20 cellular contexts compared by ENCODE assay signal in the genomic region with DNA sequence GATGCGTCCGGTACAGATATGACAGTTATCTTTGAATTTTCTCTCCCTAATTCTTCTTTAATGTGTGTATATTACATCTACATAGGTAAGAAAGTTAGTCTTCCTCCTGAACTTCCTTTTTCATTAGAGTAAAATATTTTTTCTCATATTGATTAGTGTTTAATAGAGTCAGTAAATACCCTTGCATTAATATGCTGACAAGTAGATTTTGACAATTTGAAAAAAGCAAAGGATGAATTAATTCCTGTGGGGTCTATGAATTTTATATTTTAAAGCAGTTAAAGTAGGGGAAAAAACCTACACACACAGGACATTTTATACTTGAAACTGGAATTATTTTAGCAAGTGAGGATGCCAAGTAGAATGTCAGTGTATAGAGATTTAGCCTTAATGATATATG. TPM values are rescaled to one million over a fixed set of nuclear protein-coding genes. Genes with fewer than 3 reads are reported as not detected.
DNase-seq lines count a peak whose midpoint lies in the region; ATAC-seq and TF ChIP-seq lines count a peak whose summit lies in the region.
"Had no signal": no experiment of that assay in that cellular context is flagged by ENCODE, and none has a peak within 500 bp of the region (broad histone marks: within the 10 kb centered on the region; RNA-seq: fewer than 3 reads in every experiment).

No MANE protein-coding gene starts in this region.

- H3K4ac ChIP-seq in mesendoderm (ENCODE audit: low read depth, low read length): no peak overlapping the region

- no peaks in the 10 kb centered on the region for H3K4me1 ChIP-seq in GM23338 (ENCODE audit: insufficient read depth)
- H3K4me1 ChIP-seq in mesendoderm (ENCODE audit: control insufficient read depth, low read depth, low read length): no peaks in the 10 kb centered on the region

- no peaks in the 10 kb centered on the region for H3K79me2 ChIP-seq in GM23338 (replicated peaks; ENCODE audit: insufficient read depth)
- H3K79me2 ChIP-seq in mesendoderm (ENCODE audit: control insufficient read depth, insufficient read depth, low read length): no peaks in the 10 kb centered on the region

- H3K18ac ChIP-seq in mesendoderm (ENCODE audit: low read length): no peak overlapping the region

- no peak overlapping the region for H2BK5ac ChIP-seq in mesendoderm (ENCODE audit: low read length)

- no peak overlapping the region for H2BK15ac ChIP-seq in mesendoderm (replicated peaks; ENCODE audit: low read depth)

- no peak overlapping the region for H2AK5ac ChIP-seq in mesendoderm (ENCODE audit: low read length)

- H3K56ac ChIP-seq in mesendoderm (ENCODE audit: low read length): no peak overlapping the region

- CTCF ChIA-PET in activated CD4-positive, alpha-beta T cell treated with anti-CD3 and anti-CD28 coated beads, Interleukin-2, amount 10 ng/mL, durations not matched to agents 7 days and 5 days (lab: Charles Lee): no interaction called here
- CTCF ChIA-PET in Calu3 (lab: Charles Lee): interaction anchor here (0.9 kb wide), 1 partner anchor 9 kb away, joined by 3 read pairs; a partner anchor contains a TSS

- H3K36me3 Mint-ChIP-seq in activated CD4-positive, alpha-beta T cell treated with anti-CD3 and anti-CD28 coated beads, Interleukin-2, amount 10 ng/mL, durations not matched to agents 7 days and 5 days (ENCODE audit: low read depth): peaks cover 16% of the 10 kb centered on the region
- H3K36me3 Mint-ChIP-seq in Calu3 (ENCODE audit: insufficient read depth, unreplicated experiment) (no peaks in the 10 kb centered on the region), T-helper 17 cell (ENCODE audit: low read depth) (no peaks in the 10 kb centered on the region), natural killer cell (no peaks in the 10 kb centered on the region), GM23338 (ENCODE audit: low read depth) (no peaks in the 10 kb centered on the region)

- H2BK120ac ChIP-seq in mesendoderm (ENCODE audit: low read depth, low read length): no peak overlapping the region

- H3K4me3 ChIP-seq in GM23338 (no peak overlapping the region), mesendoderm (ENCODE audit: low read length) (no peak overlapping the region)
- H3K4me3 ChIP-seq: lower lobe of right lung had no signal

- H3K79me1 ChIP-seq in mesendoderm (ENCODE audit: low read length): no peaks in the 10 kb centered on the region

- no peaks in the 10 kb centered on the region for H3K9me3 Mint-ChIP-seq in activated CD4-positive, alpha-beta T cell treated with anti-CD3 and anti-CD28 coated beads, Interleukin-2, amount 10 ng/mL, durations not matched to agents 7 days and 5 days
- H3K9me3 Mint-ChIP-seq in Calu3 (ENCODE audit: low read depth, unreplicated experiment): no peaks in the 10 kb centered on the region
- no peaks in the 10 kb centered on the region for H3K9me3 Mint-ChIP-seq in natural killer cell
- H3K9me3 Mint-ChIP-seq in GM23338: no peaks in the 10 kb centered on the region
- H3K9me3 Mint-ChIP-seq: central memory CD8-positive, alpha-beta T cell; immature natural killer cell; nephron had no signal

- no peak overlapping the region for H4K5ac ChIP-seq in mesendoderm (ENCODE audit: low read length)

- no peaks in the 10 kb centered on the region for H3F3A ChIP-seq in GM23338 (replicated peaks; ENCODE audit: low read depth)

- no peaks in the 10 kb centered on the region for H3K9me3 ChIP-seq in T-helper 17 cell (ENCODE audit: control insufficient read depth, low read length, poor library complexity, severe bottlenecking)
- H3K9me3 ChIP-seq: lower lobe of right lung had no signal

- intact Hi-C loops in Calu3 (cut with micrococcal nuclease; ENCODE audit: unreplicated experiment): loop anchor here (10.0 kb wide), 1 partner anchor 134 kb away; no protein-coding TSS in a partner anchor
- intact Hi-C loops in natural killer cell (cut with micrococcal nuclease): no loop called here

- POLR2A ChIA-PET in activated CD4-positive, alpha-beta T cell treated with anti-CD3 and anti-CD28 coated beads, Interleukin-2, amount 10 ng/mL, durations not matched to agents 7 days and 5 days (lab: Charles Lee): no interaction called here

- no peaks in the 10 kb centered on the region for H4K20me1 ChIP-seq in GM23338 (replicated peaks; ENCODE audit: insufficient read depth)

- no peak overlapping the region for H3K9ac ChIP-seq in mesendoderm (ENCODE audit: low read length)

- H3K27me3 Mint-ChIP-seq in activated CD4-positive, alpha-beta T cell treated with anti-CD3 and anti-CD28 coated beads, Interleukin-2, amount 10 ng/mL, durations not matched to agents 7 days and 5 days: no peaks in the 10 kb centered on the region
- no peaks in the 10 kb centered on the region for H3K27me3 Mint-ChIP-seq in Calu3 (ENCODE audit: unreplicated experiment)
- H3K27me3 Mint-ChIP-seq in T-helper 17 cell: no peaks in the 10 kb centered on the region
- no peaks in the 10 kb centered on the region for H3K27me3 Mint-ChIP-seq in natural killer cell (ENCODE audit: low read depth in 2 of 2)
- H3K27me3 Mint-ChIP-seq in GM23338 (ENCODE audit: insufficient read depth, low read depth, poor library complexity): peaks cover 2% of the 10 kb centered on the region
- H3K27me3 Mint-ChIP-seq: central memory CD8-positive, alpha-beta T cell had no signal

- no peak overlapping the region for H2AFZ ChIP-seq in GM23338

- BruUV-seq in Calu3 (replicated peaks; lab: Mats Ljungman, UMichigan): no TSS peak

- H3K9me2 ChIP-seq in GM23338 (ENCODE audit: insufficient read depth): no peaks in the 10 kb centered on the region

- H3K4me2 ChIP-seq in GM23338 (no peak overlapping the region), mesendoderm (ENCODE audit: low read length) (no peak overlapping the region)

- WGBS in mesendoderm (ENCODE audit: extremely low coverage, insufficient coverage, low lambda C conversion rate): no CpG with 5 or more reads among the region's 2 CpGs

- H3K23ac ChIP-seq in mesendoderm (ENCODE audit: low read length): no peak overlapping the region

- H3K4me1 Mint-ChIP-seq in activated CD4-positive, alpha-beta T cell treated with anti-CD3 and anti-CD28 coated beads, Interleukin-2, amount 10 ng/mL, durations not matched to agents 7 days and 5 days: peaks cover 34% of the 10 kb centered on the region
- peaks cover 12% of the 10 kb centered on the region for H3K4me1 Mint-ChIP-seq in Calu3 (ENCODE audit: low read depth, unreplicated experiment)
- H3K4me1 Mint-ChIP-seq in T-helper 17 cell: peaks cover 27% of the 10 kb centered on the region
- H3K4me1 Mint-ChIP-seq in natural killer cell: peaks cover 12 to 17% of the 10 kb centered on the region in 2 donors
- no peaks in the 10 kb centered on the region for H3K4me1 Mint-ChIP-seq in GM23338

- ATAC-seq in T-helper 17 cell (no peak), natural killer cell (no peak), GM23338 (no peak)

- H3K27ac Mint-ChIP-seq in activated CD4-positive, alpha-beta T cell treated with anti-CD3 and anti-CD28 coated beads, Interleukin-2, amount 10 ng/mL, durations not matched to agents 7 days and 5 days: peak overlapping the region; percentile 86
- peak overlapping the region; percentile 8 for H3K27ac Mint-ChIP-seq in Calu3 (ENCODE audit: unreplicated experiment)
- peak overlapping the region; percentile 82 for H3K27ac Mint-ChIP-seq in T-helper 17 cell
- H3K27ac Mint-ChIP-seq in natural killer cell: peak overlapping the region; percentile 53 to 68
- H3K27ac Mint-ChIP-seq in GM23338: no peak overlapping the region
- H3K27ac Mint-ChIP-seq: nephron had no signal

- H3K4me3 Mint-ChIP-seq in activated CD4-positive, alpha-beta T cell treated with anti-CD3 and anti-CD28 coated beads, Interleukin-2, amount 10 ng/mL, durations not matched to agents 7 days and 5 days: no peak overlapping the region
- H3K4me3 Mint-ChIP-seq in Calu3 (ENCODE audit: low read depth, unreplicated experiment) (no peak overlapping the region), T-helper 17 cell (no peak overlapping the region), natural killer cell (no peak overlapping the region), GM23338 (no peak overlapping the region)
- H3K4me3 Mint-ChIP-seq: immature natural killer cell, nephron had no signal

- H3K27me3 ChIP-seq in GM23338 (ENCODE audit: insufficient read depth): no peaks in the 10 kb centered on the region
- no peaks in the 10 kb centered on the region for H3K27me3 ChIP-seq in mesendoderm (ENCODE audit: insufficient read depth, low read length, poor library complexity)

- no peak for TF ChIP-seq CTCF in Calu3 (IDR thresholded peaks at IDR 0.05; ENCODE audit: unreplicated experiment)
- no peak for TF ChIP-seq CTCF in natural killer cell (IDR thresholded peaks at IDR 0.05)
- TF ChIP-seq CTCF in GM23338 (conservative IDR thresholded peaks at IDR 0.05; ENCODE audit: low read depth in 2 of 2): no peak

- H3K27ac ChIP-seq in GM23338 (ENCODE audit: low read depth) (no peak overlapping the region), mesendoderm (ENCODE audit: low read depth, low read length) (no peak overlapping the region)
- H3K27ac ChIP-seq: lower lobe of right lung, RWPE1 had no signal

- DNase-seq in activated CD4-positive, alpha-beta T cell treated with anti-CD3 and anti-CD28 coated beads, Interleukin-2, amount 10 ng/mL, durations not matched to agents 7 days and 5 days: no peak
- no peak for DNase-seq in activated CD4-positive, alpha-beta T cell treated with anti-CD3 and anti-CD28 coated beads, Interleukin-2, amount 50 U/mL, for 48 hours
- DNase-seq in Calu3: no peak
- DNase-seq in T-helper 17 cell: no peak
- DNase-seq in natural killer cell: no peak
- DNase-seq in NCI-H1105 (lab: John Stamatoyannopoulos, UW): no peak
- no peak for DNase-seq in GM23338 (ENCODE audit: low spot score)
- DNase-seq in mesendoderm: no peak
- DNase-seq: activated CD8-positive, alpha-beta memory T cell treated with anti-CD3 and anti-CD28 coated beads, Interleukin-2, amount 50 U/mL, for 48 hours; effector CD8-positive, alpha-beta T cell; head of caudate nucleus; immature natural killer cell; lower lobe of right lung; NCI-H1436 treated with DMSO at 0.1 percent for 48 hours; NCI-H82; stimulated activated CD4-positive, alpha-beta T cell treated with anti-CD3 and anti-CD28 coated beads, Interleukin-15, amount 100 ng/mL, for 24 hours; SW 1271 had no signal

- no peak overlapping the region for H4K8ac ChIP-seq in mesendoderm (ENCODE audit: low read depth, low read length)

- H3K36me3 ChIP-seq in GM23338 (ENCODE audit: insufficient read depth) (no peaks in the 10 kb centered on the region), mesendoderm (ENCODE audit: control insufficient read depth, insufficient read depth, low read length) (no peaks in the 10 kb centered on the region)
- H3K36me3 ChIP-seq: lower lobe of right lung had no signal

TF ChIP-seq in GM23338, 12 proteins besides CTCF, POLR2A, EP300 and RAD21 (continues in another document):
- TF ChIP-seq POLR2AphosphoS5 (IDR thresholded peaks at IDR 0.05; ENCODE audit: low read depth) (no peak), STAT1 (IDR thresholded peaks at IDR 0.05; ENCODE audit: unreplicated experiment) (no peak)

RNA-seq across cellular contexts. Expression of a gene that starts 9.4 kb away (rescaled TPM):
- 10 to 100 TPM; 16.4 to 16.8 TPM for total RNA-seq in activated CD4-positive, alpha-beta T cell treated with anti-CD3 and anti-CD28 coated beads, Interleukin-2, amount 10 ng/mL, durations not matched to agents 7 days and 5 days
- total RNA-seq in Calu3 (2022): 8.0 and 10.4 TPM in 2 replicates
- total RNA-seq in T-helper 17 cell: 10 to 100 TPM; 59.4 to 63.7 TPM
- 10 to 100 TPM; 24.8 to 49.3 (median 45.5) TPM for total RNA-seq in natural killer cell
- total RNA-seq in GM23338 (2014; rRNA removed; shearing (Covaris generic)): 8.3 and 12.2 TPM in 2 replicates
- polyA plus RNA-seq in GM23338 (2016; fragmentation: Nextera tagmentation; extraction: Ambion mirVana): 2.4 and 2.5 TPM in 2 replicates
- polyA plus RNA-seq in mesendoderm (2013, experiment 1 of 2): 1.1 TPM
- polyA plus RNA-seq in mesendoderm (2013, experiment 2 of 2): 1.1 TPM
